ENCODE assay signal across 13 cellular contexts in genomic region chr4:98290511-98290910, GRCh38. TPM values are rescaled to one million over a fixed set of nuclear protein-coding genes. Genes with fewer than 3 reads are reported as not detected.
DNase-seq lines count a peak whose midpoint lies in the region; ATAC-seq and TF ChIP-seq lines count a peak whose summit lies in the region.
"Had no signal": no experiment of that assay in that cellular context is flagged by ENCODE, and none has a peak within 500 bp of the region (broad histone marks: within the 10 kb centered on the region; RNA-seq: fewer than 3 reads in every experiment).

No MANE protein-coding gene starts in this region.

- H3K9me3 Mint-ChIP-seq in T-helper 2 cell treated with Interferon-gamma antibody and Interleukin-4, amounts not matched to agents 5 μg/mL and 100 μg/mL, for 36 hours = no peaks in the 10 kb centered on the region
- H3K9me3 Mint-ChIP-seq in stimulated activated effector memory CD8-positive, alpha-beta T cell treated with anti-CD3 and anti-CD28 coated beads, Interleukin-12 subunit alpha, Interleukin-12 subunit beta, amount 100 ng/mL, for 72 hours = no peaks in the 10 kb centered on the region
- H3K9me3 Mint-ChIP-seq: dendritic cell treated with granulocyte-macrophage colony-stimulating factor and Interleukin-4, amounts not matched to agents 40 ng/mL and 50 ng/mL, for 4 days had no signal

- H3K4me1 ChIP-seq in PC-9 (replicated peaks; ENCODE audit: insufficient read depth) (no peaks in the 10 kb centered on the region), mammary epithelial cell (ENCODE audit: insufficient read depth, low read length) (no peaks in the 10 kb centered on the region)

- TF ChIP-seq CTCF in PC-9 (conservative IDR thresholded peaks at IDR 0.05) (no peak), mammary epithelial cell (conservative IDR thresholded peaks at IDR 0.05 in 1 of 2, IDR thresholded peaks at IDR 0.05 in 1 of 2; ENCODE audit: extremely low read depth in 1 of 2, insufficient read depth in 1 of 2, low read depth in 1 of 2, low read length in 2 of 2) (no peak), omental fat pad (IDR thresholded peaks at IDR 0.05) (no peak)

- no peaks in the 10 kb centered on the region for H4K20me1 ChIP-seq in PC-9 (ENCODE audit: insufficient read depth)
- no peaks in the 10 kb centered on the region for H4K20me1 ChIP-seq in mammary epithelial cell (ENCODE audit: insufficient read depth, low read length)

- no peaks in the 10 kb centered on the region for H3K9me3 ChIP-seq in PC-9 (ENCODE audit: insufficient read depth, low read depth)
- no peaks in the 10 kb centered on the region for H3K9me3 ChIP-seq in mammary epithelial cell (replicated peaks; ENCODE audit: insufficient read depth, low read length)

- ATAC-seq in stimulated activated effector memory CD8-positive, alpha-beta T cell treated with anti-CD3 and anti-CD28 coated beads, Interleukin-12 subunit alpha, Interleukin-12 subunit beta, amount 100 ng/mL, for 72 hours = no peak
- no peak for ATAC-seq in omental fat pad (ENCODE audit: low FRiP score)
- ATAC-seq: HepG2, sciatic nerve had no signal

- H3K4me3 ChIP-seq in PC-9 = no peak overlapping the region
- no peak overlapping the region for H3K4me3 ChIP-seq in mammary epithelial cell (replicated peaks in 1 of 3; ENCODE audit: insufficient read depth in 1 of 3, low read depth in 2 of 3, low read length in 3 of 3)

- H3K27me3 Mint-ChIP-seq in T-helper 2 cell treated with Interferon-gamma antibody and Interleukin-4, amounts not matched to agents 5 μg/mL and 100 μg/mL, for 36 hours (ENCODE audit: low read depth) = no peaks in the 10 kb centered on the region
- H3K27me3 Mint-ChIP-seq: dendritic cell treated with granulocyte-macrophage colony-stimulating factor and Interleukin-4, amounts not matched to agents 40 ng/mL and 50 ng/mL, for 4 days had no signal

- POLR2A ChIA-PET in PC-9 (lab: Charles Lee; ENCODE audit: unreplicated experiment) = no interaction called here

- TF ChIP-seq POLR2A in erythroblast (IDR thresholded peaks at IDR 0.05; ENCODE audit: low read length) = no peak

- intact Hi-C loops in PC-9 (cut with micrococcal nuclease; ENCODE audit: unreplicated experiment) = no loop called here
- intact Hi-C loops in mammary epithelial cell (cut with micrococcal nuclease) = no loop called here

- DNase-seq in T-helper 2 cell treated with Interferon-gamma antibody and Interleukin-4, amounts not matched to agents 5 μg/mL and 100 μg/mL, for 36 hours (ENCODE audit: low spot score) = no peak
- DNase-seq in T-helper 2 cell = no peak
- no peak for DNase-seq in PC-9
- DNase-seq in erythroblast (lab: John Stamatoyannopoulos, UW) = peak; percentile 41 to 72
- DNase-seq in stimulated activated effector memory CD8-positive, alpha-beta T cell treated with anti-CD3 and anti-CD28 coated beads, Interleukin-12 subunit alpha, Interleukin-12 subunit beta, amount 100 ng/mL, for 72 hours (ENCODE audit: low spot score in 2 of 2) = no peak
- DNase-seq in mammary epithelial cell = no peak
- DNase-seq in omental fat pad (ENCODE audit: low spot score) = no peak
- no peak for DNase-seq in SW 1271 (lab: John Stamatoyannopoulos, UW)

- no peaks in the 10 kb centered on the region for H3F3A ChIP-seq in PC-9 (ENCODE audit: insufficient read depth, low read depth)

- H3K27ac ChIP-seq in PC-9 (0 out of 2 replicates have a peak overlapping the region, but pooled peaks have one; percentile 2), mammary epithelial cell (ENCODE audit: insufficient read depth, low read depth, low read length) (no peak overlapping the region)
- H3K27ac ChIP-seq: 22Rv1, RWPE1 had no signal

- H3K36me3 ChIP-seq in PC-9 (ENCODE audit: low read depth) (no peaks in the 10 kb centered on the region), mammary epithelial cell (ENCODE audit: insufficient read depth, low read length) (peaks cover 16% of the 10 kb centered on the region)

- peak overlapping the region; percentile 32 for H3K27ac Mint-ChIP-seq in T-helper 2 cell treated with Interferon-gamma antibody and Interleukin-4, amounts not matched to agents 5 μg/mL and 100 μg/mL, for 36 hours
- H3K27ac Mint-ChIP-seq in stimulated activated effector memory CD8-positive, alpha-beta T cell treated with anti-CD3 and anti-CD28 coated beads, Interleukin-12 subunit alpha, Interleukin-12 subunit beta, amount 100 ng/mL, for 72 hours = peak overlapping the region; percentile 4
- H3K27ac Mint-ChIP-seq: dendritic cell treated with granulocyte-macrophage colony-stimulating factor and Interleukin-4, amounts not matched to agents 40 ng/mL and 50 ng/mL, for 4 days had no signal

- 38% methylated on average over 2 of the region's 2 CpGs for WGBS in mammary epithelial cell (ENCODE audit: low coverage, missing lambda C conversion rate)

- H3K36me3 Mint-ChIP-seq in T-helper 2 cell treated with Interferon-gamma antibody and Interleukin-4, amounts not matched to agents 5 μg/mL and 100 μg/mL, for 36 hours (ENCODE audit: low read depth) = peaks cover 28% of the 10 kb centered on the region
- peaks cover 24% of the 10 kb centered on the region for H3K36me3 Mint-ChIP-seq in stimulated activated effector memory CD8-positive, alpha-beta T cell treated with anti-CD3 and anti-CD28 coated beads, Interleukin-12 subunit alpha, Interleukin-12 subunit beta, amount 100 ng/mL, for 72 hours

- in situ Hi-C loops in mammary epithelial cell (cut with MboI; ENCODE audit: low sequenced_read_pairs in 2 of 2) = no loop called here

- H3K79me2 ChIP-seq in PC-9 (ENCODE audit: low read depth) = peaks cover 34% of the 10 kb centered on the region
- peaks cover 88% of the 10 kb centered on the region for H3K79me2 ChIP-seq in mammary epithelial cell (ENCODE audit: insufficient read depth, low read length)

- no TSS peak for BruUV-seq in PC-9 (replicated peaks; lab: Mats Ljungman, UMichigan)
- no TSS peak for BruUV-seq in mammary epithelial cell (replicated peaks; lab: Mats Ljungman, UMichigan)

- H3K4me3 Mint-ChIP-seq in T-helper 2 cell treated with Interferon-gamma antibody and Interleukin-4, amounts not matched to agents 5 μg/mL and 100 μg/mL, for 36 hours = peak overlapping the region; percentile 1
- H3K4me3 Mint-ChIP-seq in stimulated activated effector memory CD8-positive, alpha-beta T cell treated with anti-CD3 and anti-CD28 coated beads, Interleukin-12 subunit alpha, Interleukin-12 subunit beta, amount 100 ng/mL, for 72 hours = no peak overlapping the region
- H3K4me3 Mint-ChIP-seq: dendritic cell treated with granulocyte-macrophage colony-stimulating factor and Interleukin-4, amounts not matched to agents 40 ng/mL and 50 ng/mL, for 4 days had no signal

- H3K9ac ChIP-seq in mammary epithelial cell (ENCODE audit: insufficient read depth, low read length) = no peak overlapping the region

- H3K4me1 Mint-ChIP-seq in T-helper 2 cell treated with Interferon-gamma antibody and Interleukin-4, amounts not matched to agents 5 μg/mL and 100 μg/mL, for 36 hours (ENCODE audit: low read depth) = peaks cover 41% of the 10 kb centered on the region
- peaks cover 30% of the 10 kb centered on the region for H3K4me1 Mint-ChIP-seq in stimulated activated effector memory CD8-positive, alpha-beta T cell treated with anti-CD3 and anti-CD28 coated beads, Interleukin-12 subunit alpha, Interleukin-12 subunit beta, amount 100 ng/mL, for 72 hours

- no peaks in the 10 kb centered on the region for H3K27me3 ChIP-seq in PC-9 (ENCODE audit: insufficient read depth, low read depth)
- H3K27me3 ChIP-seq in mammary epithelial cell (ENCODE audit: insufficient read depth, low read length) = no peaks in the 10 kb centered on the region

- H3K4me2 ChIP-seq in PC-9 (no peak overlapping the region), mammary epithelial cell (ENCODE audit: insufficient read depth, low read depth, low read length) (no peak overlapping the region)

- CTCF ChIA-PET in PC-9 (lab: Charles Lee) (no interaction called here), mammary epithelial cell (lab: Charles Lee; ENCODE audit: low non-redundant PET) (no interaction called here)

- dilution Hi-C loops in mammary epithelial cell (cut with HindIII; ENCODE audit: low sequenced_read_pairs) = no loop called here

- no peak overlapping the region for H2AFZ ChIP-seq in PC-9
- no peak overlapping the region for H2AFZ ChIP-seq in mammary epithelial cell (ENCODE audit: low read depth, low read length)

- no peaks in the 10 kb centered on the region for H3K9me2 ChIP-seq in PC-9 (ENCODE audit: insufficient read depth)

RNA-seq across cellular contexts. Expression of gene RAP1GDS1, which starts 29.3 kb away (rescaled TPM):
- 21.5 and 25.7 TPM in 2 replicates for total RNA-seq in PC-9 (2021)
- total RNA-seq in mammary epithelial cell = 10 to 100 TPM; 86.9 to 91.9 TPM
- 54.8 TPM for polyA plus RNA-seq in mammary epithelial cell
- polyA minus RNA-seq in mammary epithelial cell = 68.0 TPM
- 10 to 100 TPM; 21.3 to 45.1 (median 34.3) TPM for total RNA-seq in omental fat pad

Comparison
In these comparisons a context has a peak if more than half of its experiments do, and no peak if none do; other contexts are left out.
1. DNase-seq: peak in erythroblast (2 of 2); none in T-helper 2 cell treated with Interferon-gamma antibody and Interleukin-4, amounts not matched to agents 5 μg/mL and 100 μg/mL, for 36 hours (single experiment), T-helper 2 cell (0 of 5), PC-9 (0 of 2), stimulated activated effector memory CD8-positive, alpha-beta T cell treated with anti-CD3 and anti-CD28 coated beads, Interleukin-12 subunit alpha, Interleukin-12 subunit beta, amount 100 ng/mL, for 72 hours (0 of 2), mammary epithelial cell (single experiment), omental fat pad (single experiment) and SW 1271 (0 of 2).